13 cellular contexts compared by ENCODE assay signal in genomic region chr18:46265190-46266156, GRCh38.
DNase-seq lines count a peak whose midpoint lies in the region; ATAC-seq and TF ChIP-seq lines count a peak whose summit lies in the region.
"Had no signal": no experiment of that assay in that cellular context is flagged by ENCODE, and none has a peak within 500 bp of the region (broad histone marks: within the 10 kb centered on the region; RNA-seq: fewer than 3 reads in every experiment).

No MANE protein-coding gene starts in this region.

- H3K36me3 Mint-ChIP-seq in activated T-cell treated with anti-CD3 and anti-CD28 coated beads, Interleukin-2, amount 50 U/mL, for 72 hours (ENCODE audit: insufficient read depth in 2 of 2): peaks cover 2 to 21% of the 10 kb centered on the region in 2 donors
- H3K36me3 Mint-ChIP-seq in stimulated activated effector memory CD8-positive, alpha-beta T cell treated with anti-CD3 and anti-CD28 coated beads, Interleukin-12 subunit alpha, Interleukin-12 subunit beta, amount 100 ng/mL, for 72 hours: peaks cover 62% of the 10 kb centered on the region

- H3K27ac Mint-ChIP-seq in activated T-cell treated with anti-CD3 and anti-CD28 coated beads, Interleukin-2, amount 50 U/mL, for 72 hours: peak overlapping the region; percentile 59
- peak overlapping the region; percentile 72 for H3K27ac Mint-ChIP-seq in stimulated activated effector memory CD8-positive, alpha-beta T cell treated with anti-CD3 and anti-CD28 coated beads, Interleukin-12 subunit alpha, Interleukin-12 subunit beta, amount 100 ng/mL, for 72 hours
- H3K27ac Mint-ChIP-seq: dendritic cell treated with granulocyte-macrophage colony-stimulating factor and Interleukin-4, amounts not matched to agents 40 ng/mL and 50 ng/mL, for 4 days had no signal

- peak; percentile 65 to 78 for ATAC-seq in activated T-cell treated with anti-CD3 and anti-CD28 coated beads, Interleukin-2, amount 50 U/mL, for 72 hours (replicated peaks in 1 of 2)
- ATAC-seq in stimulated activated effector memory CD8-positive, alpha-beta T cell treated with anti-CD3 and anti-CD28 coated beads, Interleukin-12 subunit alpha, Interleukin-12 subunit beta, amount 100 ng/mL, for 72 hours: peak; percentile 70
- no peak for ATAC-seq in GM21576 (IDR thresholded peaks at IDR 0.05; ENCODE audit: unreplicated experiment)

- no peaks in the 10 kb centered on the region for H3K27me3 Mint-ChIP-seq in activated T-cell treated with anti-CD3 and anti-CD28 coated beads, Interleukin-2, amount 50 U/mL, for 72 hours (ENCODE audit: low read depth)
- H3K27me3 Mint-ChIP-seq: dendritic cell treated with granulocyte-macrophage colony-stimulating factor and Interleukin-4, amounts not matched to agents 40 ng/mL and 50 ng/mL, for 4 days had no signal

- H3K4me1 Mint-ChIP-seq in activated T-cell treated with anti-CD3 and anti-CD28 coated beads, Interleukin-2, amount 50 U/mL, for 72 hours (ENCODE audit: low read depth): peaks cover 39% of the 10 kb centered on the region
- peaks cover 12% of the 10 kb centered on the region for H3K4me1 Mint-ChIP-seq in stimulated activated effector memory CD8-positive, alpha-beta T cell treated with anti-CD3 and anti-CD28 coated beads, Interleukin-12 subunit alpha, Interleukin-12 subunit beta, amount 100 ng/mL, for 72 hours

- peak in 1 of 2 donors; percentile 24 for DNase-seq in activated T-cell treated with anti-CD3 and anti-CD28 coated beads, Interleukin-2, amount 50 U/mL, for 72 hours
- DNase-seq in activated T-cell treated with anti-CD3 and anti-CD28 coated beads, Interleukin-2, amount 50 U/mL, for 48 hours: no peak
- DNase-seq in OCI-M1 (lab: John Stamatoyannopoulos, UW) (peak; percentile 66), choroid plexus epithelial cell (ENCODE audit: low read depth) (peak; percentile 77), amniotic stem cell (lab: John Stamatoyannopoulos, UW) (no peak)
- DNase-seq in stimulated activated effector memory CD8-positive, alpha-beta T cell treated with anti-CD3 and anti-CD28 coated beads, Interleukin-12 subunit alpha, Interleukin-12 subunit beta, amount 100 ng/mL, for 72 hours (ENCODE audit: low spot score in 2 of 2): no peak
- no peak for DNase-seq in activated CD4-positive, alpha-beta T cell treated with anti-CD3 and anti-CD28 coated beads for 1 hour
- DNase-seq: NCI-H1417 treated with DMSO at 0.1 percent for 48 hours, NCI-H524 treated with DMSO at 0.1 percent for 48 hours, nucleus accumbens had no signal

- H3K4me3 ChIP-seq in choroid plexus epithelial cell (ENCODE audit: low read depth, low read length): no peak overlapping the region
- H3K4me3 ChIP-seq: thoracic aorta had no signal

- no peaks in the 10 kb centered on the region for H3K9me3 Mint-ChIP-seq in activated T-cell treated with anti-CD3 and anti-CD28 coated beads, Interleukin-2, amount 50 U/mL, for 72 hours
- no peaks in the 10 kb centered on the region for H3K9me3 Mint-ChIP-seq in stimulated activated effector memory CD8-positive, alpha-beta T cell treated with anti-CD3 and anti-CD28 coated beads, Interleukin-12 subunit alpha, Interleukin-12 subunit beta, amount 100 ng/mL, for 72 hours
- H3K9me3 Mint-ChIP-seq: dendritic cell treated with granulocyte-macrophage colony-stimulating factor and Interleukin-4, amounts not matched to agents 40 ng/mL and 50 ng/mL, for 4 days had no signal

- TF ChIP-seq CTCF in choroid plexus epithelial cell (conservative IDR thresholded peaks at IDR 0.05; ENCODE audit: low read depth, low read length): no peak

- H3K4me3 Mint-ChIP-seq in activated T-cell treated with anti-CD3 and anti-CD28 coated beads, Interleukin-2, amount 50 U/mL, for 72 hours: peak overlapping the region; percentile 8 to 12
- H3K4me3 Mint-ChIP-seq in stimulated activated effector memory CD8-positive, alpha-beta T cell treated with anti-CD3 and anti-CD28 coated beads, Interleukin-12 subunit alpha, Interleukin-12 subunit beta, amount 100 ng/mL, for 72 hours: no peak overlapping the region
- H3K4me3 Mint-ChIP-seq: dendritic cell treated with granulocyte-macrophage colony-stimulating factor and Interleukin-4, amounts not matched to agents 40 ng/mL and 50 ng/mL, for 4 days had no signal

Comparison
In these comparisons a context has a peak if more than half of its experiments do, and no peak if none do; other contexts are left out.
1. DNase-seq: peak in OCI-M1 (single experiment) and choroid plexus epithelial cell (single experiment); none in activated T-cell treated with anti-CD3 and anti-CD28 coated beads, Interleukin-2, amount 50 U/mL, for 48 hours (0 of 2), stimulated activated effector memory CD8-positive, alpha-beta T cell treated with anti-CD3 and anti-CD28 coated beads, Interleukin-12 subunit alpha, Interleukin-12 subunit beta, amount 100 ng/mL, for 72 hours (0 of 2), amniotic stem cell (single experiment) and activated CD4-positive, alpha-beta T cell treated with anti-CD3 and anti-CD28 coated beads for 1 hour (single experiment).